ENCODE assay signal across 23 cellular contexts in the genomic region with DNA sequence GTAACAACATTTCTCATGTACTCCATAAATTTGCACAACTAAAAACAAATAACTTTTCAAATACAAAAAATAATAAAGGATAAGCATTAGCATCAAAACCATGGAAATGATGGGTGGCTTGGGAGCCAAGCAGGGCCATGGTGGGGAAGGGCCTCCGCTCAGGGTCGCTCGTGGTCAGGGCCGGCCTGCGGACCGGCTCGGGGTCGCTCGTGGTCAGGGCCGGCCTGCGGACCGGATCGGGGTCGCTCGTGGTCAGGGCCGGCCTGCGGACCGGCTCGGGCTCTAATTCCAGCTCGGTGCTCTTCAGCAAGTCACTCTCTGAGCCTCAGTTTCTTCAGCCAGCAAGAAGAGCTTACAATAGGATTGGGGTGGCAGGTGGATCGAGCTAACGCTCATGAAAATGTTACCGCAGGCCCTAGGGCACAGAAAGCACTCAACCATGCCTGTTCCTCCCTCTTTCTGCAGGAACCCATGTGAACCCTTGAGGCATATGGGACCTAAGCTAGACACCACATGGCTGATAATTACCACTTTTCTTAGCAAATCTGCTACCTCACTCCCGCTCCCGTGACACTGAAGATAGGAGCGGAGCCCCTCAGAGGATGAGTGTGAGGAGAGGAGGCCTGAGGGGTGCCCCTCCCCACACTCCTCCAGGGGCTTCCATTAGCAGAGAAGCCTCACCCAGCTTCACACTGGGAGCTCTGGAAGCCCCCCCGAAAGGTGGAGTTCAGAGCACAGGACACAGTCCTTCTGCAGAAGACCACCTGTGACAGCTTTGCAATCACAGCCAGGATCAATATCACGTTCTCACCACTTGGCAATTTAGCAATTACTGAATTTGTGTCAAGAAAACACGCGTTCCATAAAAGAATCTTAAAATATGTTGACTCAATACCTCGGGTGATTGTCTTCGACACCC.
DNase-seq lines count a peak whose midpoint lies in the region; ATAC-seq and TF ChIP-seq lines count a peak whose summit lies in the region.
"Had no signal": no experiment of that assay in that cellular context is flagged by ENCODE, and none has a peak within 500 bp of the region (broad histone marks: within the 10 kb centered on the region; RNA-seq: fewer than 3 reads in every experiment).

No MANE protein-coding gene starts in this region.

- 92 to 94% methylated on average over 32 of the region's 32 CpGs for WGBS in aorta, 2 donors

- H3K4me3 ChIP-seq in left lung (no peak overlapping the region), aorta (ENCODE audit: low read length in 2 of 2) (no peak overlapping the region), PC-3 (ENCODE audit: low read length) (no peak overlapping the region)
- H3K4me3 ChIP-seq: BLaER1 had no signal

- peak; percentile 53 for ATAC-seq in stimulated activated naive CD8-positive, alpha-beta T cell treated with anti-CD3 and anti-CD28 coated beads, Interleukin-15, amount 100 ng/mL, for 72 hours
- no peak for ATAC-seq in stimulated activated naive CD8-positive, alpha-beta T cell treated with anti-CD3 and anti-CD28 coated beads, Interleukin-15, Interleukin-2, amounts not matched to agents 100 U/mL and 50 U/mL, for 24 hours
- ATAC-seq in left lung (peak; percentile 43), aorta (ENCODE audit: low FRiP score) (peak; percentile 79), PC-3 (no peak), GM18505 (IDR thresholded peaks at IDR 0.05; ENCODE audit: unreplicated experiment) (no peak)
- ATAC-seq in activated naive CD4-positive, alpha-beta T cell treated with anti-CD3 and anti-CD28 coated beads, Interleukin-2, amount 50 U/mL, for 72 hours = no peak
- ATAC-seq: natural killer cell treated with Interleukin-12 subunit alpha and Interleukin-12 subunit beta and Interleukin-15 and Interleukin-18, amount 100 ng/mL, for 72 hours had no signal

- BruUV-seq in PC-3 (replicated peaks; lab: Mats Ljungman, UMichigan) = no TSS peak

- no peak for TF ChIP-seq POLR2A in GM18505 (IDR thresholded peaks at IDR 0.05; ENCODE audit: borderline replicate concordance, extremely low read depth, insufficient read depth, insufficient read length)

- TF ChIP-seq CTCF in chondrocyte (IDR thresholded peaks at IDR 0.05) (no peak), left lung (IDR thresholded peaks at IDR 0.05) (no peak), PC-3 (conservative IDR thresholded peaks at IDR 0.05; ENCODE audit: low read depth, low read length) (no peak)

- peaks cover 8% of the 10 kb centered on the region for H3K4me1 Mint-ChIP-seq in stimulated activated naive CD8-positive, alpha-beta T cell treated with anti-CD3 and anti-CD28 coated beads, Interleukin-15, amount 100 ng/mL, for 72 hours
- no peaks in the 10 kb centered on the region for H3K4me1 Mint-ChIP-seq in chondrocyte (ENCODE audit: low read depth)
- H3K4me1 Mint-ChIP-seq: IgD-negative memory B cell had no signal

- no peaks in the 10 kb centered on the region for H3K79me2 ChIP-seq in PC-3 (ENCODE audit: low read length)
- H3K79me2 ChIP-seq: parathyroid adenoma had no signal

- no peaks in the 10 kb centered on the region for H3K9me3 ChIP-seq in left lung
- H3K9me3 ChIP-seq in aorta (ENCODE audit: control insufficient read depth, low read length) = no peaks in the 10 kb centered on the region
- no peaks in the 10 kb centered on the region for H3K9me3 ChIP-seq in PC-3 (ENCODE audit: low read length)
- H3K9me3 ChIP-seq: BLaER1, SK-N-SH had no signal

- H3K27ac ChIP-seq in left lung (no peak overlapping the region), aorta (ENCODE audit: low read depth in 1 of 2, low read length in 2 of 2) (no peak overlapping the region), PC-3 (ENCODE audit: low read length) (no peak overlapping the region)
- H3K27ac ChIP-seq: BLaER1, parathyroid adenoma, RWPE1 had no signal

- H3K4me1 ChIP-seq in left lung (no peaks in the 10 kb centered on the region), aorta (ENCODE audit: control insufficient read depth in 1 of 2, insufficient read depth in 2 of 2, low read length in 2 of 2) (no peaks in the 10 kb centered on the region), PC-3 (ENCODE audit: insufficient read depth, low read length) (no peaks in the 10 kb centered on the region)
- H3K4me1 ChIP-seq: parathyroid adenoma had no signal

- CTCF ChIA-PET in PC-3 (lab: Charles Lee) = no interaction called here

- no peak overlapping the region for H3K4me2 ChIP-seq in PC-3 (ENCODE audit: low read length)
- H3K4me2 ChIP-seq: BLaER1, SK-N-SH had no signal

- POLR2A ChIA-PET in PC-3 (lab: Charles Lee; ENCODE audit: unreplicated experiment) = no interaction called here

- H3K9me3 Mint-ChIP-seq in stimulated activated naive CD8-positive, alpha-beta T cell treated with anti-CD3 and anti-CD28 coated beads, Interleukin-15, amount 100 ng/mL, for 72 hours = peaks cover 0 to 9% of the 10 kb centered on the region in 2 donors
- no peaks in the 10 kb centered on the region for H3K9me3 Mint-ChIP-seq in chondrocyte (ENCODE audit: low read depth)
- H3K9me3 Mint-ChIP-seq in activated naive CD4-positive, alpha-beta T cell treated with anti-CD3 and anti-CD28 coated beads, Interleukin-2, amount 50 U/mL, for 72 hours = peaks cover 0 to 6% of the 10 kb centered on the region in 2 donors
- H3K9me3 Mint-ChIP-seq: activated naive CD4-positive, alpha-beta T cell treated with anti-CD3 and anti-CD28 coated beads, Interleukin-2, amount 10 ng/mL, durations not matched to agents 7 days and 5 days; IgD-negative memory B cell had no signal

- H3K27me3 ChIP-seq in left lung = no peaks in the 10 kb centered on the region
- no peaks in the 10 kb centered on the region for H3K27me3 ChIP-seq in aorta (ENCODE audit: control insufficient read depth in 1 of 2, insufficient read depth in 2 of 2, low read length in 1 of 2)
- H3K27me3 ChIP-seq in PC-3 (ENCODE audit: low read length) = no peaks in the 10 kb centered on the region
- H3K27me3 ChIP-seq: BLaER1 had no signal

- H2AFZ ChIP-seq in PC-3 (ENCODE audit: low read length) = no peak overlapping the region
- H2AFZ ChIP-seq: parathyroid adenoma had no signal

- intact Hi-C loops in left lung (cut with DNase I) = no loop called here
- intact Hi-C loops in aorta (cut with DNase I) = no loop called here
- intact Hi-C loops in PC-3 (cut with micrococcal nuclease) = no loop called here

- H3K36me3 ChIP-seq in left lung = no peaks in the 10 kb centered on the region
- H3K36me3 ChIP-seq in aorta (ENCODE audit: control insufficient read depth in 1 of 2, insufficient read depth in 2 of 2, low read length in 1 of 2) = no peaks in the 10 kb centered on the region
- H3K36me3 ChIP-seq in PC-3 (ENCODE audit: low read depth, low read length) = no peaks in the 10 kb centered on the region
- H3K36me3 ChIP-seq: BLaER1 had no signal

- no peak for DNase-seq in stimulated activated naive CD8-positive, alpha-beta T cell treated with anti-CD3 and anti-CD28 coated beads, Interleukin-15, amount 100 ng/mL, for 72 hours
- no peak for DNase-seq in stimulated activated naive CD8-positive, alpha-beta T cell treated with anti-CD3 and anti-CD28 coated beads, Interleukin-15, Interleukin-2, amounts not matched to agents 100 U/mL and 50 U/mL, for 24 hours
- DNase-seq in chondrocyte (ENCODE audit: low spot score) = peak; percentile 98
- peak in 1 of 2 donors; percentile 83 for DNase-seq in left lung
- no peak for DNase-seq in aorta
- DNase-seq in PC-3 = no peak
- DNase-seq in activated naive CD4-positive, alpha-beta T cell treated with anti-CD3 and anti-CD28 coated beads, Interleukin-2, amount 50 U/mL, for 72 hours (ENCODE audit: low spot score in 2 of 2) = no peak
- DNase-seq: activated CD4-positive, alpha-beta T cell treated with anti-CD3 and anti-CD28 coated beads for 4 hours; activated naive CD4-positive, alpha-beta T cell treated with anti-CD3 and anti-CD28 coated beads, Interleukin-2, amount 10 ng/mL, durations not matched to agents 7 days and 5 days; DMS79; GF-D8; HCEC 1CT; NCI-H774; right cardiac atrium; SK-N-SH; stimulated activated CD4-positive, alpha-beta T cell treated with anti-CD3 and anti-CD28 coated beads, Interleukin-4, amount 100 ng/mL, for 4 hours; stimulated activated naive CD4-positive, alpha-beta T cell had no signal

- peaks cover 9% of the 10 kb centered on the region for H3K27me3 Mint-ChIP-seq in stimulated activated naive CD8-positive, alpha-beta T cell treated with anti-CD3 and anti-CD28 coated beads, Interleukin-15, amount 100 ng/mL, for 72 hours
- no peaks in the 10 kb centered on the region for H3K27me3 Mint-ChIP-seq in chondrocyte (ENCODE audit: low read depth)
- H3K27me3 Mint-ChIP-seq: activated naive CD4-positive, alpha-beta T cell treated with anti-CD3 and anti-CD28 coated beads, Interleukin-2, amount 10 ng/mL, durations not matched to agents 7 days and 5 days; IgD-negative memory B cell had no signal

- H3K36me3 Mint-ChIP-seq in chondrocyte (ENCODE audit: low read depth) = no peaks in the 10 kb centered on the region
- H3K36me3 Mint-ChIP-seq in activated naive CD4-positive, alpha-beta T cell treated with anti-CD3 and anti-CD28 coated beads, Interleukin-2, amount 50 U/mL, for 72 hours = no peaks in the 10 kb centered on the region
- H3K36me3 Mint-ChIP-seq: activated naive CD4-positive, alpha-beta T cell treated with anti-CD3 and anti-CD28 coated beads, Interleukin-2, amount 10 ng/mL, durations not matched to agents 7 days and 5 days; IgD-negative memory B cell; natural killer cell treated with Interleukin-12 subunit alpha and Interleukin-12 subunit beta and Interleukin-15 and Interleukin-18, amount 100 ng/mL, for 72 hours had no signal

- H3K27ac Mint-ChIP-seq in stimulated activated naive CD8-positive, alpha-beta T cell treated with anti-CD3 and anti-CD28 coated beads, Interleukin-15, amount 100 ng/mL, for 72 hours = no peak overlapping the region
- H3K27ac Mint-ChIP-seq in chondrocyte (ENCODE audit: unreplicated experiment) = no peak overlapping the region
- H3K27ac Mint-ChIP-seq in activated naive CD4-positive, alpha-beta T cell treated with anti-CD3 and anti-CD28 coated beads, Interleukin-2, amount 50 U/mL, for 72 hours = no peak overlapping the region
- H3K27ac Mint-ChIP-seq: activated naive CD4-positive, alpha-beta T cell treated with anti-CD3 and anti-CD28 coated beads, Interleukin-2, amount 10 ng/mL, durations not matched to agents 7 days and 5 days; IgD-negative memory B cell; natural killer cell treated with Interleukin-12 subunit alpha and Interleukin-12 subunit beta and Interleukin-15 and Interleukin-18, amount 100 ng/mL, for 72 hours had no signal

- H3K9ac ChIP-seq in PC-3 (ENCODE audit: low read length) = no peak overlapping the region
- H3K9ac ChIP-seq: BLaER1, parathyroid adenoma, SK-N-SH had no signal

- H3K9me2 ChIP-seq in PC-3 (replicated peaks; ENCODE audit: low read length) = no peaks in the 10 kb centered on the region
- H3K9me2 ChIP-seq: SK-N-SH had no signal

- no peak overlapping the region for H3K4me3 Mint-ChIP-seq in stimulated activated naive CD8-positive, alpha-beta T cell treated with anti-CD3 and anti-CD28 coated beads, Interleukin-15, amount 100 ng/mL, for 72 hours
- no peak overlapping the region for H3K4me3 Mint-ChIP-seq in chondrocyte (ENCODE audit: unreplicated experiment)
- H3K4me3 Mint-ChIP-seq: activated naive CD4-positive, alpha-beta T cell treated with anti-CD3 and anti-CD28 coated beads, Interleukin-2, amount 10 ng/mL, durations not matched to agents 7 days and 5 days; IgD-negative memory B cell; natural killer cell treated with Interleukin-12 subunit alpha and Interleukin-12 subunit beta and Interleukin-15 and Interleukin-18, amount 100 ng/mL, for 72 hours had no signal

- H3F3A ChIP-seq in PC-3 (ENCODE audit: low read length, unreplicated experiment) = no peaks in the 10 kb centered on the region

- H4K20me1 ChIP-seq in PC-3 (ENCODE audit: low read length) = no peaks in the 10 kb centered on the region
- H4K20me1 ChIP-seq: BLaER1 had no signal

Comparison
In these comparisons a context has a peak if more than half of its experiments do, and no peak if none do; other contexts are left out.
1. ATAC-seq: peak in stimulated activated naive CD8-positive, alpha-beta T cell treated with anti-CD3 and anti-CD28 coated beads, Interleukin-15, amount 100 ng/mL, for 72 hours (single experiment), left lung (single experiment) and aorta (single experiment); none in stimulated activated naive CD8-positive, alpha-beta T cell treated with anti-CD3 and anti-CD28 coated beads, Interleukin-15, Interleukin-2, amounts not matched to agents 100 U/mL and 50 U/mL, for 24 hours (single experiment), PC-3 (single experiment), activated naive CD4-positive, alpha-beta T cell treated with anti-CD3 and anti-CD28 coated beads, Interleukin-2, amount 50 U/mL, for 72 hours (0 of 2) and GM18505 (single experiment).